In the genomic region with DNA sequence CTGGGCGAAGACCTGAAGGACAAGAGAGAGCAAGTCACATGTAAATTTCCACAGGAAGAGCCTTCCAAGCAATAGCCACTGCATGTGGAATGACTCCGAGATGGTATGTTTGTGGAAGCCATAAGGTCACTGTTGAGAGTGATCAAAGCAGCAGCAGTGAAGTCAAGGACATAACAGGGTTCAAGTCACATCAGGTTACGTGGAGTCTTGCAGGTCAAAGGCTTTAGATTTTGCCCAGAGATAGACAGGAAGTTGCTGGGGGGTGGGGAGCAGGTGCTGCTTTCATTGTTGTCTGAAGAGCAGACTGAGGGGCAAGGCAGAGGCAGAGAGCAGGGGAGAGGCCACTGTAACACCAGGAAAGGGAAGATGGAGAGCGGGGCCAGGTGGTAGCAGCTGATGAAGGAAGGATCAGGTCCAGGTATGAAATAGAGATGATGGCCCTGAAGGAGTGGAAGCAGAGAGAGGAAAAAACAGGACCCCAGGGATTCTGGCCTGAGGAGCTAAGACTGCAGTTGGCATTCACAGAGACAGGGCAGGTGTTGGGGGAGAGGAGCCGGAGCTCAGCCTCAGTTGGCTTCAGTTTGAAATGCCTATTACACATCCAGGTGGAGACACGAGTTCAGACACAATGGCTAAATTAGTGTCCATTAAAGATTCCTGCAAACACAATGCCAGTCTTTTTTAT, we compare ENCODE assay signal across 1 cellular context.
A peak's percentile ranks its signal among the peaks of the same experiment; 100 is the strongest.
TF ChIP-seq lines count a peak whose summit lies in the region.

No MANE protein-coding gene starts in this region.

TF ChIP-seq in HepG2, 621 proteins besides CTCF, POLR2A, EP300 and RAD21 (continued from another document and continues in another):
- TF ChIP-seq MYPOP (CRISPR knock-in tag; IDR thresholded peaks at IDR 0.05) (no peak), ATF2 (CRISPR knock-in tag; IDR thresholded peaks at IDR 0.05) (peak; percentile 76), DMAP1 (CRISPR knock-in tag; IDR thresholded peaks at IDR 0.05) (peak; percentile 80), NFIC (IDR thresholded peaks at IDR 0.05; ENCODE audit: low read length) (peak; percentile 92), ZFX (CRISPR knock-in tag; IDR thresholded peaks at IDR 0.05; ENCODE audit: low read depth) (peak; percentile 55; the same call in 1 of the 2 replicates), RERE (CRISPR knock-in tag; IDR thresholded peaks at IDR 0.05; ENCODE audit: low read depth) (peak; percentile 73; the same call in 1 of the 2 replicates), TCF7L2 (IDR thresholded peaks at IDR 0.05; ENCODE audit: low read depth, low read length) (no peak), REL (CRISPR knock-in tag; conservative IDR thresholded peaks at IDR 0.05) (no peak), PHB2 (IDR thresholded peaks at IDR 0.05; ENCODE audit: partially characterized antibody) (no peak), SPEN (CRISPR knock-in tag; IDR thresholded peaks at IDR 0.05; ENCODE audit: low read depth) (peak; percentile 42; the same call in 1 of the 2 replicates), SP5 (CRISPR knock-in tag; IDR thresholded peaks at IDR 0.05; ENCODE audit: borderline replicate concordance, low read depth) (peak; percentile 90), CENPBD1 (CRISPR knock-in tag; IDR thresholded peaks at IDR 0.05; ENCODE audit: borderline replicate concordance, low read depth) (no peak), U2AF1 (optimal IDR thresholded peaks at IDR 0.05; ENCODE audit: low read depth, low read length) (no peak), MXD4 (CRISPR knock-in tag; IDR thresholded peaks at IDR 0.05) (peak; percentile 53; the same call in 1 of the 2 replicates), GPBP1L1 (CRISPR knock-in tag; IDR thresholded peaks at IDR 0.05) (no peak), GTF3A (CRISPR knock-in tag; conservative IDR thresholded peaks at IDR 0.05) (0 out of 2 replicates have a peak, but pooled peaks have one; percentile 53), MAFK (conservative IDR thresholded peaks at IDR 0.05 in 1 of 2, IDR thresholded peaks at IDR 0.05 in 1 of 2; ENCODE audit: low read length in 2 of 2) (no peak), ZNF747 (CRISPR knock-in tag; IDR thresholded peaks at IDR 0.05; ENCODE audit: borderline replicate concordance) (no peak; the same call in 1 of the 2 replicates), FOXA1 (IDR thresholded peaks at IDR 0.05) (no peak), FOXA1 (CRISPR knock-in tag; IDR thresholded peaks at IDR 0.05) (peak; percentile 82), KAT2B (IDR thresholded peaks at IDR 0.05; ENCODE audit: borderline replicate concordance, low read depth, low read length) (no peak), ZNF510 (CRISPR knock-in tag; IDR thresholded peaks at IDR 0.05; ENCODE audit: low read depth) (peak; percentile 89; the same call in 1 of the 2 replicates), HNF4G (IDR thresholded peaks at IDR 0.05; ENCODE audit: borderline replicate concordance, low read depth, low read length) (peak; percentile 76; the same call in 1 of the 2 replicates), HNF4G (CRISPR knock-in tag; IDR thresholded peaks at IDR 0.05; ENCODE audit: borderline replicate concordance, low read depth) (no peak; the same call in 1 of the 2 replicates), ZNF839 (CRISPR knock-in tag; IDR thresholded peaks at IDR 0.05; ENCODE audit: borderline replicate concordance) (no peak), ZNF75D (CRISPR knock-in tag; IDR thresholded peaks at IDR 0.05; ENCODE audit: borderline replicate concordance) (no peak), SNRNP70 (IDR thresholded peaks at IDR 0.05; ENCODE audit: low read depth, low read length) (no peak), ZFP37 (CRISPR knock-in tag; IDR thresholded peaks at IDR 0.05; ENCODE audit: borderline replicate concordance) (peak; percentile 36; the same call in 1 of the 2 replicates), ZNF598 (CRISPR knock-in tag; IDR thresholded peaks at IDR 0.05; ENCODE audit: borderline replicate concordance) (no peak), ZBTB33 (CRISPR knock-in tag; IDR thresholded peaks at IDR 0.05) (peak; percentile 47; the same call in 1 of the 2 replicates), POGZ (CRISPR knock-in tag; IDR thresholded peaks at IDR 0.05) (peak; percentile 93), NKX3-1 (CRISPR knock-in tag; IDR thresholded peaks at IDR 0.05) (peak; percentile 16; the same call in 1 of the 2 replicates), KDM1A (CRISPR knock-in tag; IDR thresholded peaks at IDR 0.05) (peak; percentile 35; the same call in 1 of the 2 replicates)
- TF ChIP-seq, protein P1, sequence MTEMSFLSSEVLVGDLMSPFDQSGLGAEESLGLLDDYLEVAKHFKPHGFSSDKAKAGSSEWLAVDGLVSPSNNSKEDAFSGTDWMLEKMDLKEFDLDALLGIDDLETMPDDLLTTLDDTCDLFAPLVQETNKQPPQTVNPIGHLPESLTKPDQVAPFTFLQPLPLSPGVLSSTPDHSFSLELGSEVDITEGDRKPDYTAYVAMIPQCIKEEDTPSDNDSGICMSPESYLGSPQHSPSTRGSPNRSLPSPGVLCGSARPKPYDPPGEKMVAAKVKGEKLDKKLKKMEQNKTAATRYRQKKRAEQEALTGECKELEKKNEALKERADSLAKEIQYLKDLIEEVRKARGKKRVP (CRISPR knock-in tag; IDR thresholded peaks at IDR 0.05): 0 out of 4 replicates have a peak, but pooled peaks of 1 of the 2 experiments have one; percentile 29
- TF ChIP-seq, protein P2, sequence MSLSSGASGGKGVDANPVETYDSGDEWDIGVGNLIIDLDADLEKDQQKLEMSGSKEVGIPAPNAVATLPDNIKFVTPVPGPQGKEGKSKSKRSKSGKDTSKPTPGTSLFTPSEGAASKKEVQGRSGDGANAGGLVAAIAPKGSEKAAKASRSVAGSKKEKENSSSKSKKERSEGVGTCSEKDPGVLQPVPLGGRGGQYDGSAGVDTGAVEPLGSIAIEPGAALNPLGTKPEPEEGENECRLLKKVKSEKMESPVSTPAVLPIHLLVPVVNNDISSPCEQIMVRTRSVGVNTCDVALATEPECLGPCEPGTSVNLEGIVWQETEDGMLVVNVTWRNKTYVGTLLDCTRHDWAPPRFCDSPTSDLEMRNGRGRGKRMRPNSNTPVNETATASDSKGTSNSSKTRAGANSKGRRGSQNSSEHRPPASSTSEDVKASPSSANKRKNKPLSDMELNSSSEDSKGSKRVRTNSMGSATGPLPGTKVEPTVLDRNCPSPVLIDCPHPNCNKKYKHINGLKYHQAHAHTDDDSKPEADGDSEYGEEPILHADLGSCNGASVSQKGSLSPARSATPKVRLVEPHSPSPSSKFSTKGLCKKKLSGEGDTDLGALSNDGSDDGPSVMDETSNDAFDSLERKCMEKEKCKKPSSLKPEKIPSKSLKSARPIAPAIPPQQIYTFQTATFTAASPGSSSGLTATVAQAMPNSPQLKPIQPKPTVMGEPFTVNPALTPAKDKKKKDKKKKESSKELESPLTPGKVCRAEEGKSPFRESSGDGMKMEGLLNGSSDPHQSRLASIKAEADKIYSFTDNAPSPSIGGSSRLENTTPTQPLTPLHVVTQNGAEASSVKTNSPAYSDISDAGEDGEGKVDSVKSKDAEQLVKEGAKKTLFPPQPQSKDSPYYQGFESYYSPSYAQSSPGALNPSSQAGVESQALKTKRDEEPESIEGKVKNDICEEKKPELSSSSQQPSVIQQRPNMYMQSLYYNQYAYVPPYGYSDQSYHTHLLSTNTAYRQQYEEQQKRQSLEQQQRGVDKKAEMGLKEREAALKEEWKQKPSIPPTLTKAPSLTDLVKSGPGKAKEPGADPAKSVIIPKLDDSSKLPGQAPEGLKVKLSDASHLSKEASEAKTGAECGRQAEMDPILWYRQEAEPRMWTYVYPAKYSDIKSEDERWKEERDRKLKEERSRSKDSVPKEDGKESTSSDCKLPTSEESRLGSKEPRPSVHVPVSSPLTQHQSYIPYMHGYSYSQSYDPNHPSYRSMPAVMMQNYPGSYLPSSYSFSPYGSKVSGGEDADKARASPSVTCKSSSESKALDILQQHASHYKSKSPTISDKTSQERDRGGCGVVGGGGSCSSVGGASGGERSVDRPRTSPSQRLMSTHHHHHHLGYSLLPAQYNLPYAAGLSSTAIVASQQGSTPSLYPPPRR (CRISPR knock-in tag; IDR thresholded peaks at IDR 0.05; ENCODE audit: borderline replicate concordance): peak; percentile 95
- TF ChIP-seq, protein P3, sequence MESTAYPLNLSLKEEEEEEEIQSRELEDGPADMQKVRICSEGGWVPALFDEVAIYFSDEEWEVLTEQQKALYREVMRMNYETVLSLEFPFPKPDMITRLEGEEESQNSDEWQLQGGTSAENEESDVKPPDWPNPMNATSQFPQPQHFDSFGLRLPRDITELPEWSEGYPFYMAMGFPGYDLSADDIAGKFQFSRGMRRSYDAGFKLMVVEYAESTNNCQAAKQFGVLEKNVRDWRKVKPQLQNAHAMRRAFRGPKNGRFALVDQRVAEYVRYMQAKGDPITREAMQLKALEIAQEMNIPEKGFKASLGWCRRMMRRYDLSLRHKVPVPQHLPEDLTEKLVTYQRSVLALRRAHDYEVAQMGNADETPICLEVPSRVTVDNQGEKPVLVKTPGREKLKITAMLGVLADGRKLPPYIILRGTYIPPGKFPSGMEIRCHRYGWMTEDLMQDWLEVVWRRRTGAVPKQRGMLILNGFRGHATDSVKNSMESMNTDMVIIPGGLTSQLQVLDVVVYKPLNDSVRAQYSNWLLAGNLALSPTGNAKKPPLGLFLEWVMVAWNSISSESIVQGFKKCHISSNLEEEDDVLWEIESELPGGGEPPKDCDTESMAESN (CRISPR knock-in tag; conservative IDR thresholded peaks at IDR 0.05): 0 out of 2 replicates have a peak, but pooled peaks have one; percentile 44
